In the genomic region with DNA sequence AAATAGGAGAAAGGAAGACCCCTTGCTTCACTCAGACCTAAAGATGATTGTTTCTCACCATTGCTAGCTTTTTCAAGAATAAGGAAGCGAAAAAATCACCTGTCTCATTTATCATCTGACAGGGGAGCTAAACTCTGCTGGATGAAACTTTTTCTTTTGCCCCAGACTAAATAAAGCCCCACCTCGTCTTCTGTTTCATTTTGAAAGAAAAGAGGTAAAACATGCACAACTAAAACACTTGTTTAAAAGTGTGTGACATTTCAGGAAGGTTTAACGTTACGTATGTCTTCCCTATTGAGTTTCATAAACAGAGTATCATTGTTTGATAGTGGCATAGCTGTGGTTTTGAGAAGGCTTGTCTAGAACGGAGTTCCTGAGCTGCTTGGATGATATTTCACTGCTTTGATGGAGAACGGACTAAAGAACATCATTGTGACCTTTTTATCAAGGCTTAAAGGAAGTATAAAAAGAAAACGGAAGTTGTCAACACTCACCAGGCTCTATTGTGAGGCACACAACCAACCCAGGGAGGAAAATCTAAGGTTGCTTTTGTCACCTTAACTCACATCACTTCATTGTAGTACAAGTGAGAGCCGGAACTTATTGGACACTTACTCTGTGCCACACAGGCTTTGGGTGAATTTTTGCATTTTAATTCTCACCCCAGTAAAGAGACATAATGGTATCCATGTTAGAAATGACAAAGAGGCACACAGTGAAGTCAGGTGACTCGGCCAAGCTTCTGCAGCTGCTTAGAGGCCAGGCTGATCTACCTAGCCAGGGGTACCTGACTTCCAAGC, we compare ENCODE assay signal across 10 cellular contexts. TPM values are rescaled to one million over a fixed set of nuclear protein-coding genes. Genes with fewer than 3 reads are reported as not detected.
A peak's percentile ranks its signal among the peaks of the same experiment; 100 is the strongest.
DNase-seq lines count a peak whose midpoint lies in the region; ATAC-seq and TF ChIP-seq lines count a peak whose summit lies in the region.
"Had no signal": no experiment of that assay in that cellular context is flagged by ENCODE, and none has a peak within 500 bp of the region (broad histone marks: within the 10 kb centered on the region; RNA-seq: fewer than 3 reads in every experiment).

No MANE protein-coding gene starts in this region.

- no peaks in the 10 kb centered on the region for H3K36me3 Mint-ChIP-seq in neural crest cell (ENCODE audit: low read depth)

- no peak overlapping the region for H3K4me3 ChIP-seq in WERI-Rb-1 (ENCODE audit: low read depth, low read length)
- H3K4me3 ChIP-seq: SK-N-MC had no signal

- no peaks in the 10 kb centered on the region for H3K9me3 Mint-ChIP-seq in neural crest cell

- TF ChIP-seq CTCF in WERI-Rb-1 (IDR thresholded peaks at IDR 0.05; ENCODE audit: low read depth, low read length): no peak
- TF ChIP-seq CTCF in neural crest cell (conservative IDR thresholded peaks at IDR 0.05): no peak

- ATAC-seq in GM19023 (IDR thresholded peaks at IDR 0.05; ENCODE audit: unreplicated experiment) (peak; percentile 61), HG02588 (IDR thresholded peaks at IDR 0.05; ENCODE audit: unreplicated experiment) (peak; percentile 52)

- peaks cover 46% of the 10 kb centered on the region for H3K4me1 Mint-ChIP-seq in neural crest cell

- H3K9me3 ChIP-seq in WERI-Rb-1 (ENCODE audit: severe bottlenecking): no peaks in the 10 kb centered on the region

- DNase-seq in WERI-Rb-1: no peak
- no peak for DNase-seq in neural crest cell (ENCODE audit: low read depth, low spot score)
- no peak for DNase-seq in NCI-H524 (lab: John Stamatoyannopoulos, UW)
- no peak for DNase-seq in DMS53 (lab: John Stamatoyannopoulos, UW)
- DNase-seq in KG1 (lab: John Stamatoyannopoulos, UW): no peak
- DNase-seq: effector CD8-positive, alpha-beta T cell; nucleus accumbens had no signal

- peak overlapping the region; percentile 20; the same call in 1 of the 2 replicates for H3K27ac ChIP-seq in WERI-Rb-1
- H3K27ac ChIP-seq: SK-N-MC had no signal

- no peaks in the 10 kb centered on the region for H3K27me3 Mint-ChIP-seq in neural crest cell (ENCODE audit: low read depth)

- no peaks in the 10 kb centered on the region for H3K27me3 ChIP-seq in WERI-Rb-1 (ENCODE audit: insufficient read depth, low read depth, severe bottlenecking)

- no peak overlapping the region for H3K4me3 Mint-ChIP-seq in neural crest cell

- H3K36me3 ChIP-seq in WERI-Rb-1: no peaks in the 10 kb centered on the region

- peak overlapping the region; percentile 48 for H3K27ac Mint-ChIP-seq in neural crest cell (ENCODE audit: unreplicated experiment)

RNA-seq across cellular contexts. Expression of gene TSHZ2, which starts 29.5 kb away (rescaled TPM):
- total RNA-seq in neural crest cell: 6.4 and 8.5 TPM in 2 replicates
